1 cellular context compared by ENCODE assay signal in genomic region chr21:45280178-45280821, GRCh38.
TF ChIP-seq lines count a peak whose summit lies in the region.

No MANE protein-coding gene starts in this region.

TF ChIP-seq in WTC11, 78 proteins besides CTCF, POLR2A, EP300 and RAD21 (continued from another document):
- no peak for TF ChIP-seq ZSCAN18 (CRISPR knock-in tag; IDR thresholded peaks at IDR 0.05)
- no peak for TF ChIP-seq ZNF512 (CRISPR knock-in tag; IDR thresholded peaks at IDR 0.05; ENCODE audit: borderline replicate concordance)
- TF ChIP-seq PRRX2 (CRISPR knock-in tag; IDR thresholded peaks at IDR 0.05) = no peak
- no peak for TF ChIP-seq NR1H2 (CRISPR knock-in tag; IDR thresholded peaks at IDR 0.05)
- no peak for TF ChIP-seq ATF1 (CRISPR knock-in tag; IDR thresholded peaks at IDR 0.05)
- TF ChIP-seq MXD4 (CRISPR knock-in tag; IDR thresholded peaks at IDR 0.05; ENCODE audit: borderline replicate concordance) = no peak
- no peak for TF ChIP-seq ESRRA (CRISPR knock-in tag; IDR thresholded peaks at IDR 0.05; ENCODE audit: borderline replicate concordance)
- no peak for TF ChIP-seq E2F1 (CRISPR knock-in tag; IDR thresholded peaks at IDR 0.05)
- TF ChIP-seq PRDM15 (CRISPR knock-in tag; IDR thresholded peaks at IDR 0.05) = no peak
- no peak for TF ChIP-seq ZNF396 (CRISPR knock-in tag; IDR thresholded peaks at IDR 0.05; ENCODE audit: borderline replicate concordance)
- TF ChIP-seq IRF1 (CRISPR knock-in tag; IDR thresholded peaks at IDR 0.05) = no peak
- no peak for TF ChIP-seq NR3C1 (CRISPR knock-in tag; conservative IDR thresholded peaks at IDR 0.05; ENCODE audit: low read depth)
